In the genomic region with DNA sequence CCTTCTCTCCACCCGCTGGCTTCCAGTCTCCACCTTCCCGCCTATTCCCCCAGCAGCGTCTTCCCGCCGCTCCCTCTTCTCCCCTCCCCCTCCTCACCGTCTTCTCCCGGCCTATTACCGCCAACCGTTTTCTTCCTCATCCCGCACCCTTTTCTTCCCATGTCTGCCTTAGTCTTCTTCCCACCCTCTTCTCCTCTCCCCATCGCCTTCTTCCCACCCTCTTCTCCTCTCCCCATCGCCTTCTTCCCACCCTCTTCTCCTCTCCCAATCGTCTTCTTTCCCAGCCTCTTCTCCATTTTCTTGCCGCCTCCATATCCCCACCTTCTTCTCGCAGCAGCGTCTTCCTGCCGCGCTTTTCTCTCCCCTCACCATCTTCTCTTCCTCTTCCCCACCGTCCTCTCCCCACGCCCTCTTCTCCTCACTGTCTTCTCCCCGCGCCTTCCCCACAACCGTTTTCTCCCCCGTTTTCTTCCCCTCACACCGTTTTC, we compare ENCODE assay signal across 8 cellular contexts. TPM values are rescaled to one million over a fixed set of nuclear protein-coding genes. Genes with fewer than 3 reads are reported as not detected.
DNase-seq lines count a peak whose midpoint lies in the region; ATAC-seq and TF ChIP-seq lines count a peak whose summit lies in the region.
"Not testable (repeated sequence)": the region's sequence is repeated elsewhere in the genome, so short reads cannot be mapped to it uniquely, and the experiment has no call there.

No MANE protein-coding gene starts in this region.

- DNase-seq in AG04450 (ENCODE audit: low read depth, low spot score) = not testable (repeated sequence)
- peak; percentile 24 for DNase-seq in NCI-H510A treated with DMSO at 0.1 percent for 48 hours (lab: John Stamatoyannopoulos, UW)
- DNase-seq in activated CD4-positive, alpha-beta T cell treated with anti-CD3 and anti-CD28 coated beads, Interleukin-2, amount 50 U/mL, for 1 hour = peak; percentile 6
- DNase-seq in brain pericyte (ENCODE audit: low read depth, low spot score) = peak; percentile 29
- peak; percentile 7 to 81 (median 51) for DNase-seq in head of caudate nucleus
- DNase-seq in naive thymus-derived CD8-positive, alpha-beta T cell = peak in 5 of 10 donors; percentile 2 to 35 (median 19)
- DNase-seq in stimulated activated CD4-positive, alpha-beta T cell treated with anti-CD3 and anti-CD28 coated beads, Interleukin-2, amount 100 ng/mL, for 4 hours (ENCODE audit: low read depth) = peak; percentile 3

- intact Hi-C loops in head of caudate nucleus (cut with DNase I) = not testable (repeated sequence)

- H3K27me3 ChIP-seq in AG04450 (ENCODE audit: control insufficient read depth, insufficient read depth, low read length) = not testable (repeated sequence)

- peak overlapping the region; percentile 79 to 99 (median 94) for H3K4me3 Mint-ChIP-seq in naive thymus-derived CD8-positive, alpha-beta T cell

- peak overlapping the region; percentile 65 to 95 (median 89) for H3K27ac Mint-ChIP-seq in naive thymus-derived CD8-positive, alpha-beta T cell

- not testable (repeated sequence) for H3K27me3 Mint-ChIP-seq in naive thymus-derived CD8-positive, alpha-beta T cell

- H3K4me1 Mint-ChIP-seq in naive thymus-derived CD8-positive, alpha-beta T cell = peaks cover 13 to 43% (median 21%) of the 10 kb centered on the region in 4 donors

- not testable (repeated sequence) for H3K9me3 Mint-ChIP-seq in naive thymus-derived CD8-positive, alpha-beta T cell

- TF ChIP-seq CTCF in AG04450 (IDR thresholded peaks at IDR 0.05; ENCODE audit: low read depth, low read length) = not testable (repeated sequence)

- peak overlapping the region; percentile 64 for H3K4me3 ChIP-seq in AG04450 (ENCODE audit: low read depth, low read length)

- peak; percentile 15 for ATAC-seq in GM21529 (IDR thresholded peaks at IDR 0.05; ENCODE audit: unreplicated experiment)
- peak; percentile 34 to 37 for ATAC-seq in naive thymus-derived CD8-positive, alpha-beta T cell

- H3K9me3 ChIP-seq in AG04450 (ENCODE audit: control insufficient read depth, insufficient read depth, low read length) = not testable (repeated sequence)

- not testable (repeated sequence) for H3K36me3 Mint-ChIP-seq in naive thymus-derived CD8-positive, alpha-beta T cell

- CTCF ChIA-PET in AG04450 (lab: Charles Lee) = not testable (repeated sequence)

- H3K27ac ChIP-seq in AG04450 (ENCODE audit: low read depth, low read length) = peak overlapping the region; percentile 75

- POLR2A ChIA-PET in AG04450 (lab: Yijun Ruan, JAX); naive thymus-derived CD8-positive, alpha-beta T cell (lab: Charles Lee): not testable (repeated sequence)

RNA-seq across cellular contexts. Expression of a gene that starts 33.8 kb away (rescaled TPM):
- not detected in 2 replicates for polyA plus RNA-seq in AG04450 (2011; rRNA removed)
- not detected in 2 replicates for polyA minus RNA-seq in AG04450 (2011; rRNA and poly(A)+ RNA removed)
- total RNA-seq in naive thymus-derived CD8-positive, alpha-beta T cell = not detected
- polyA plus RNA-seq in naive thymus-derived CD8-positive, alpha-beta T cell = under 1 TPM in 1 of 3 donors, not detected in 2; 0.08 TPM

RNA-seq across cellular contexts. Expression of a gene that starts 48.1 kb away (rescaled TPM):
- polyA plus RNA-seq in AG04450 (2011; rRNA removed) = 4.0 and 4.3 TPM in 2 replicates
- polyA minus RNA-seq in AG04450 (2011; rRNA and poly(A)+ RNA removed) = 4.7 and 5.7 TPM in 2 replicates
- 10 to 100 TPM; 17.1 to 20.1 TPM for total RNA-seq in naive thymus-derived CD8-positive, alpha-beta T cell
- 10 to 100 TPM; 20.5 to 35.8 (median 35.7) TPM for polyA plus RNA-seq in naive thymus-derived CD8-positive, alpha-beta T cell
